40 cellular contexts compared by ENCODE assay signal in the genomic region with DNA sequence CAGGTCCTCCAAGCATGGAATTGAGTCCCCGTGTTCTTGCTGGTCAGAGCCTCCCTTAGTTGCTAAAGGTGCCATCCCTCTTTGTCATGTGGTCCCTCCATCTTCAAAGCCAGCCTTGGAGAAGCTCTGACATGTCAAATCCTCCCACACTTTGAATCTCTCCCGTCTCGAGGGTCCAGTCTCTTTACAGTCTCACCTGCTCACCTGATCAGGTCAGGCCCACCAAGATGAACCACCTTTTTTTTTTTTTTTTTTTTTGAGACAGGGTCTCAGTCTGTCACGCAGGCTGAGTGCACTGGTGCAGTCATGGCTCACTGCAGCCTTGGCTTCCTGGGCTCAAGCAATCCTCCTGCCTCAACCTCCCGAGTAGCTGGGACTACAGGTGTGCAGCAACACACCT.
"Had no signal": no experiment of that assay in that cellular context is flagged by ENCODE, and none has a peak within 500 bp of the region (broad histone marks: within the 10 kb centered on the region; RNA-seq: fewer than 3 reads in every experiment).

No MANE protein-coding gene starts in this region.

- H3K36me3 ChIP-seq: adrenal gland, ascending aorta, brain microvascular endothelial cell, breast epithelium, cardiac muscle cell had no signal

- H3K27me3 Mint-ChIP-seq: brain had no signal

- H3K27ac ChIP-seq: adrenal gland, ascending aorta, body of pancreas, brain microvascular endothelial cell, breast epithelium, cardiac muscle cell had no signal

- FAIRE-seq: astrocyte, bronchial epithelial cell had no signal

- ATAC-seq: activated naive CD4-positive, alpha-beta T cell treated with anti-CD3 and anti-CD28 coated beads, Interleukin-2, amount 50 U/mL, for 72 hours; activated naive CD8-positive, alpha-beta T cell treated with anti-CD3 and anti-CD28 coated beads, Interleukin-2, amount 50 U/mL, for 24 hours; activated T-cell treated with anti-CD3 and anti-CD28 coated beads, Interleukin-2, amount 50 U/mL, for 4 hours; activated T-cell treated with anti-CD3 and anti-CD28 coated beads, Interleukin-2, amount 50 U/mL, for 72 hours; activated T-helper 17 cell treated with anti-CD3 and anti-CD28 coated beads, Interleukin-2, amount 50 U/mL, for 72 hours; body of pancreas had no signal

- H3K4me3 Mint-ChIP-seq: activated naive CD4-positive, alpha-beta T cell treated with anti-CD3 and anti-CD28 coated beads for 36 hours; activated naive CD4-positive, alpha-beta T cell treated with anti-CD3 and anti-CD28 coated beads, Interleukin-2, amount 10 ng/mL, durations not matched to agents 7 days and 5 days; activated naive CD4-positive, alpha-beta T cell treated with anti-CD3 and anti-CD28 coated beads, Interleukin-2, amount 50 U/mL, for 24 hours; activated naive CD8-positive, alpha-beta T cell; activated naive CD8-positive, alpha-beta T cell treated with anti-CD3 and anti-CD28 coated beads for 36 hours; activated naive CD8-positive, alpha-beta T cell treated with anti-CD3 and anti-CD28 coated beads, Interleukin-2, amount 10 ng/mL, durations not matched to agents 7 days and 5 days; activated naive CD8-positive, alpha-beta T cell treated with anti-CD3 and anti-CD28 coated beads, Interleukin-2, amount 50 U/mL, for 24 hours; activated T-cell treated with anti-CD3 and anti-CD28 coated beads, Interleukin-2, amount 50 U/mL, for 24 hours; activated T-cell treated with anti-CD3 and anti-CD28 coated beads, Interleukin-2, amount 50 U/mL, for 4 hours; activated T-cell treated with anti-CD3 and anti-CD28 coated beads, Interleukin-2, amount 50 U/mL, for 72 hours; activated T-helper 1 cell treated with anti-CD3 and anti-CD28 coated beads, Interleukin-12 subunit alpha, Interleukin-12 subunit beta, Interleukin-2, Interleukin-4 antibody, amounts not matched to agents 30 ng/mL and 10 ng/mL and 1 ng/mL, durations not matched to agents 14 hours and 24 hours and 36 hours; activated T-helper 17 cell treated with anti-CD3 and anti-CD28 coated beads, Interleukin-2, amount 50 U/mL, for 72 hours; brain; central memory CD8-positive, alpha-beta T cell had no signal

- DNase-seq: activated effector memory CD4-positive, alpha-beta T cell treated with anti-CD3 and anti-CD28 coated beads, Interleukin-2, amount 50 U/mL, for 16 hours; activated effector memory CD4-positive, alpha-beta T cell treated with Interleukin-2 at 50 U/mL for 16 hours; activated gamma-delta T cell; activated gamma-delta T cell treated with Interleukin-2 at 50 U/mL for 16 hours; activated naive CD4-positive, alpha-beta T cell; activated naive CD4-positive, alpha-beta T cell treated with anti-CD3 and anti-CD28 coated beads for 36 hours; activated naive CD4-positive, alpha-beta T cell treated with anti-CD3 and anti-CD28 coated beads, Interleukin-2, amount 10 ng/mL, durations not matched to agents 7 days and 5 days; activated naive CD4-positive, alpha-beta T cell treated with anti-CD3 and anti-CD28 coated beads, Interleukin-2, amount 50 U/mL, for 16 hours; activated naive CD4-positive, alpha-beta T cell treated with Interleukin-2 at 50 U/mL for 16 hours; activated naive CD8-positive, alpha-beta T cell treated with anti-CD3 and anti-CD28 coated beads for 36 hours; activated naive CD8-positive, alpha-beta T cell treated with anti-CD3 and anti-CD28 coated beads, Interleukin-2, amount 10 ng/mL, durations not matched to agents 7 days and 5 days; activated naive CD8-positive, alpha-beta T cell treated with anti-CD3 and anti-CD28 coated beads, Interleukin-2, amount 50 U/mL, for 24 hours; activated T-cell treated with anti-CD3 and anti-CD28 coated beads, Interleukin-2, amount 50 U/mL, for 1 hour; activated T-cell treated with anti-CD3 and anti-CD28 coated beads, Interleukin-2, amount 50 U/mL, for 24 hours; activated T-cell treated with anti-CD3 and anti-CD28 coated beads, Interleukin-2, amount 50 U/mL, for 4 hours; activated T-cell treated with anti-CD3 and anti-CD28 coated beads, Interleukin-2, amount 50 U/mL, for 48 hours; activated T-cell treated with anti-CD3 and anti-CD28 coated beads, Interleukin-2, amount 50 U/mL, for 72 hours; adrenal gland; amniotic stem cell; amygdala; anterior cingulate cortex; aorta; body of pancreas; brain microvascular endothelial cell; caudate nucleus; central memory CD4-positive, alpha-beta T cell; cerebellar nuclear complex had no signal

- H3K27ac Mint-ChIP-seq: activated naive CD4-positive, alpha-beta T cell treated with anti-CD3 and anti-CD28 coated beads for 36 hours; activated naive CD4-positive, alpha-beta T cell treated with anti-CD3 and anti-CD28 coated beads, Interleukin-2, amount 10 ng/mL, durations not matched to agents 7 days and 5 days; activated naive CD4-positive, alpha-beta T cell treated with anti-CD3 and anti-CD28 coated beads, Interleukin-2, amount 50 U/mL, for 24 hours; activated naive CD4-positive, alpha-beta T cell treated with anti-CD3 and anti-CD28 coated beads, Interleukin-2, amount 50 U/mL, for 72 hours; activated naive CD8-positive, alpha-beta T cell; activated naive CD8-positive, alpha-beta T cell treated with anti-CD3 and anti-CD28 coated beads for 36 hours; activated naive CD8-positive, alpha-beta T cell treated with anti-CD3 and anti-CD28 coated beads, Interleukin-2, amount 10 ng/mL, durations not matched to agents 7 days and 5 days; activated naive CD8-positive, alpha-beta T cell treated with anti-CD3 and anti-CD28 coated beads, Interleukin-2, amount 50 U/mL, for 24 hours; activated T-cell treated with anti-CD3 and anti-CD28 coated beads, Interleukin-2, amount 50 U/mL, for 24 hours; activated T-cell treated with anti-CD3 and anti-CD28 coated beads, Interleukin-2, amount 50 U/mL, for 72 hours; activated T-helper 1 cell treated with anti-CD3 and anti-CD28 coated beads, Interleukin-12 subunit alpha, Interleukin-12 subunit beta, Interleukin-2, Interleukin-4 antibody, amounts not matched to agents 30 ng/mL and 10 ng/mL and 1 ng/mL, durations not matched to agents 14 hours and 24 hours and 36 hours; activated T-helper 17 cell treated with anti-CD3 and anti-CD28 coated beads, Interleukin-2, amount 50 U/mL, for 72 hours; activated T-helper 2 cell treated with anti-CD3 and anti-CD28 coated beads, Interferon-gamma antibody, Interleukin-2, Interleukin-4, amounts not matched to agents 10 μg/mL and 5 μg/mL and 100 μg/mL, durations not matched to agents 14 hours and 24 hours and 36 hours had no signal

- H3K27me3 ChIP-seq: ascending aorta, body of pancreas, brain microvascular endothelial cell, cardiac muscle cell had no signal

- H3K4me1 ChIP-seq: adrenal gland, ascending aorta, body of pancreas, breast epithelium had no signal

- H3K4me1 Mint-ChIP-seq: activated naive CD4-positive, alpha-beta T cell treated with anti-CD3 and anti-CD28 coated beads, Interleukin-2, amount 10 ng/mL, durations not matched to agents 7 days and 5 days; activated naive CD4-positive, alpha-beta T cell treated with anti-CD3 and anti-CD28 coated beads, Interleukin-2, amount 50 U/mL, for 24 hours; activated naive CD8-positive, alpha-beta T cell treated with anti-CD3 and anti-CD28 coated beads for 36 hours; activated T-helper 17 cell treated with anti-CD3 and anti-CD28 coated beads, Interleukin-2, amount 50 U/mL, for 72 hours; central memory CD8-positive, alpha-beta T cell had no signal

- H3K9me3 ChIP-seq: adrenal gland, ascending aorta, body of pancreas, breast epithelium had no signal

- H3K4me3 ChIP-seq: adrenal gland, ascending aorta, body of pancreas, breast epithelium, cardiac muscle cell had no signal

- H3K36me3 Mint-ChIP-seq: activated naive CD4-positive, alpha-beta T cell treated with anti-CD3 and anti-CD28 coated beads, Interleukin-2, amount 10 ng/mL, durations not matched to agents 7 days and 5 days; activated naive CD4-positive, alpha-beta T cell treated with anti-CD3 and anti-CD28 coated beads, Interleukin-2, amount 50 U/mL, for 24 hours; activated naive CD4-positive, alpha-beta T cell treated with anti-CD3 and anti-CD28 coated beads, Interleukin-2, amount 50 U/mL, for 72 hours; activated naive CD8-positive, alpha-beta T cell; activated naive CD8-positive, alpha-beta T cell treated with anti-CD3 and anti-CD28 coated beads for 36 hours; activated naive CD8-positive, alpha-beta T cell treated with anti-CD3 and anti-CD28 coated beads, Interleukin-2, amount 10 ng/mL, durations not matched to agents 7 days and 5 days; brain had no signal

- H3K9me3 Mint-ChIP-seq: activated naive CD4-positive, alpha-beta T cell treated with anti-CD3 and anti-CD28 coated beads for 36 hours; activated naive CD4-positive, alpha-beta T cell treated with anti-CD3 and anti-CD28 coated beads, Interleukin-2, amount 10 ng/mL, durations not matched to agents 7 days and 5 days; activated naive CD4-positive, alpha-beta T cell treated with anti-CD3 and anti-CD28 coated beads, Interleukin-2, amount 50 U/mL, for 24 hours; activated naive CD4-positive, alpha-beta T cell treated with anti-CD3 and anti-CD28 coated beads, Interleukin-2, amount 50 U/mL, for 72 hours; activated naive CD8-positive, alpha-beta T cell treated with anti-CD3 and anti-CD28 coated beads for 36 hours; activated naive CD8-positive, alpha-beta T cell treated with anti-CD3 and anti-CD28 coated beads, Interleukin-2, amount 50 U/mL, for 24 hours; activated T-cell treated with anti-CD3 and anti-CD28 coated beads, Interleukin-2, amount 50 U/mL, for 24 hours; activated T-cell treated with anti-CD3 and anti-CD28 coated beads, Interleukin-2, amount 50 U/mL, for 4 hours; activated T-cell treated with anti-CD3 and anti-CD28 coated beads, Interleukin-2, amount 50 U/mL, for 72 hours; activated T-helper 1 cell treated with anti-CD3 and anti-CD28 coated beads, Interleukin-12 subunit alpha, Interleukin-12 subunit beta, Interleukin-2, Interleukin-4 antibody, amounts not matched to agents 30 ng/mL and 10 ng/mL and 1 ng/mL, durations not matched to agents 14 hours and 24 hours and 36 hours; activated T-helper 17 cell treated with anti-CD3 and anti-CD28 coated beads, Interleukin-2, amount 50 U/mL, for 72 hours; activated T-helper 2 cell treated with anti-CD3 and anti-CD28 coated beads, Interferon-gamma antibody, Interleukin-2, Interleukin-4, amounts not matched to agents 10 μg/mL and 5 μg/mL and 100 μg/mL, durations not matched to agents 14 hours and 24 hours and 36 hours; brain; central memory CD8-positive, alpha-beta T cell had no signal
